9 cellular contexts compared by ENCODE assay signal in genomic region chr2:53751728-53752127, GRCh38. TPM values are rescaled to one million over a fixed set of nuclear protein-coding genes. Genes with fewer than 3 reads are reported as not detected.
DNase-seq lines count a peak whose midpoint lies in the region; ATAC-seq, FAIRE-seq and TF ChIP-seq lines count a peak whose summit lies in the region.
"Had no signal": no experiment of that assay in that cellular context is flagged by ENCODE, and none has a peak within 500 bp of the region (broad histone marks: within the 10 kb centered on the region; RNA-seq: fewer than 3 reads in every experiment).

No MANE protein-coding gene starts in this region.

- BruUV-seq in HCT116 (replicated peaks; lab: Mats Ljungman, UMichigan), result no TSS peak

- FAIRE-seq in islet of Langerhans (lab: Jason Lieb, UNC), result peak; percentile 17

- H3K27ac ChIP-seq in HCT116 (ENCODE audit: low read depth, low read length) (no peak overlapping the region), tibial artery (no peak overlapping the region)

- TF ChIP-seq POLR2A in HCT116 (IDR thresholded peaks at IDR 0.05; ENCODE audit: borderline replicate concordance, extremely low read depth, insufficient read depth, insufficient read length), result no peak

- no peaks in the 10 kb centered on the region for H3K9me2 ChIP-seq in HCT116 (ENCODE audit: insufficient read depth)

- no peaks in the 10 kb centered on the region for H4K20me1 ChIP-seq in HCT116 (ENCODE audit: insufficient read depth)

- peak overlapping the region; percentile 27 for H3K4me2 ChIP-seq in HCT116 (ENCODE audit: low read length)

- TF ChIP-seq CTCF in HCT116 (IDR thresholded peaks at IDR 0.05 in 2 of 3, conservative IDR thresholded peaks at IDR 0.05 in 1 of 3; ENCODE audit: borderline replicate concordance in 1 of 3, insufficient read depth in 1 of 3, low read depth in 2 of 3, low read length in 2 of 3), result no peak
- no peak for TF ChIP-seq CTCF in tibial artery (IDR thresholded peaks at IDR 0.05)

- DNase-seq in HCT116 (ENCODE audit: low read depth, low spot score), result no peak
- peak; percentile 29 for DNase-seq in HPDE6-E6E7 (ENCODE audit: extremely low spot score)
- no peak for DNase-seq in NCI-H2227 (lab: John Stamatoyannopoulos, UW; ENCODE audit: unreplicated experiment)
- no peak for DNase-seq in tibial artery
- no peak for DNase-seq in inferior parietal cortex (ENCODE audit: extremely low spot score)
- DNase-seq in islet precursor cell, result no peak
- DNase-seq: activated effector memory CD4-positive, alpha-beta T cell treated with Interleukin-2 at 50 U/mL for 16 hours had no signal

- TF ChIP-seq RAD21 in HCT116 (IDR thresholded peaks at IDR 0.05; ENCODE audit: low read depth), result no peak

- H3K79me2 ChIP-seq in HCT116 (ENCODE audit: insufficient read depth, low read length), result no peaks in the 10 kb centered on the region

- H2AFZ ChIP-seq in HCT116 (ENCODE audit: low read depth, low read length, poor library complexity, severe bottlenecking), result no peak overlapping the region

- CTCF ChIA-PET in HCT116 (lab: Charles Lee), result no interaction called here

- peaks cover 0 to 13% of the 10 kb centered on the region in 2 experiments; a peak in 2 of 4 replicates for H3K4me1 ChIP-seq in HCT116 (ENCODE audit: control insufficient read depth in 1 of 2, insufficient read depth in 2 of 2, low read length in 2 of 2)
- peaks cover 0 to 6% (median 0%) of the 10 kb centered on the region in 4 donors for H3K4me1 ChIP-seq in tibial artery

- POLR2A ChIA-PET in HCT116 (lab: Charles Lee), result no interaction called here

- ATAC-seq in GM18873 (IDR thresholded peaks at IDR 0.05; ENCODE audit: low FRiP score, unreplicated experiment) (peak; percentile 97), HCT116 (no peak)

- H3K9ac ChIP-seq in HCT116 (ENCODE audit: low read length), result no peak overlapping the region

- H3K27me3 ChIP-seq in HCT116 (ENCODE audit: insufficient read depth, low read length) (no peaks in the 10 kb centered on the region), tibial artery (no peaks in the 10 kb centered on the region)

- H3K36me3 ChIP-seq in HCT116 (ENCODE audit: control insufficient read depth in 1 of 2, insufficient read depth in 2 of 2, low read length in 2 of 2) (peaks cover 0 to 3% of the 10 kb centered on the region in 2 experiments; a peak in 1 of 4 replicates), tibial artery (peaks cover 7 to 23% (median 15%) of the 10 kb centered on the region in 3 donors)

- intact Hi-C loops in HCT116 (cut with micrococcal nuclease), result no loop called here
- intact Hi-C loops in tibial artery (cut with DNase I; ENCODE audit: low total_unique reads), result no loop called here

- H3K9me3 ChIP-seq in HCT116 (ENCODE audit: control insufficient read depth in 1 of 2, insufficient read depth in 1 of 2, low read depth in 1 of 2, low read length in 2 of 2), result no peaks in the 10 kb centered on the region
- H3K9me3 ChIP-seq in tibial artery, result no peaks in the 10 kb centered on the region

- H3K4me3 ChIP-seq in HCT116 (replicated peaks in 1 of 2; ENCODE audit: low read depth in 1 of 2, low read length in 2 of 2), result no peak overlapping the region
- H3K4me3 ChIP-seq in tibial artery, result no peak overlapping the region

- RAD21 ChIA-PET in HCT116 (lab: Charles Lee; ENCODE audit: low non-redundant PET in 1 of 2, low total read pairs in 2 of 2, uncharacterized antibody in 2 of 2, unreplicated experiment in 2 of 2), result no interaction called here

TF ChIP-seq in HCT116, 20 proteins besides CTCF, POLR2A, EP300 and RAD21:
- TF ChIP-seq ZFX (IDR thresholded peaks at IDR 0.05), result no peak
- peak; percentile 55; the same call in 1 of the 2 replicates for TF ChIP-seq FOSL1 (IDR thresholded peaks at IDR 0.05; ENCODE audit: low read depth)

RNA-seq across cellular contexts. Expression of gene CHAC2, which starts 15.9 kb away (rescaled TPM):
- total RNA-seq in HCT116 (2021; ENCODE audit: unreplicated experiment), result 8.4 TPM
- 1.5 and 3.0 TPM in 2 replicates for polyA plus RNA-seq in HCT116 (2012)

RNA-seq across cellular contexts. Expression of gene ASB3, which starts 35.0 kb away (rescaled TPM):
- total RNA-seq in HCT116 (2021; ENCODE audit: unreplicated experiment), result 17.3 TPM
- 10.7 and 11.5 TPM in 2 replicates for polyA plus RNA-seq in HCT116 (2012)

RNA-seq across cellular contexts. Expression of gene ERLEC1, which starts 35.1 kb away (rescaled TPM):
- 26.9 TPM for total RNA-seq in HCT116 (2021; ENCODE audit: unreplicated experiment)
- polyA plus RNA-seq in HCT116 (2012), result 16.4 and 17.7 TPM in 2 replicates
